1 cellular context compared by ENCODE assay signal in genomic region chr19:50535672-50536071, GRCh38.
TF ChIP-seq lines count a peak whose summit lies in the region.

No MANE protein-coding gene starts in this region.

TF ChIP-seq in H1, 55 proteins besides CTCF, POLR2A, EP300 and RAD21:
- no peak for TF ChIP-seq SP4 (IDR thresholded peaks at IDR 0.05; ENCODE audit: low read length)
- TF ChIP-seq MAX (IDR thresholded peaks at IDR 0.05) = no peak
- no peak for TF ChIP-seq TCF12 (IDR thresholded peaks at IDR 0.05; ENCODE audit: low read depth, low read length)
- TF ChIP-seq HDAC6 (IDR thresholded peaks at IDR 0.05; ENCODE audit: low read depth, low read length) = no peak
- TF ChIP-seq TAF7 (optimal IDR thresholded peaks at IDR 0.05; ENCODE audit: borderline replicate concordance, low read depth, low read length) = no peak
- TF ChIP-seq FOSL1 (IDR thresholded peaks at IDR 0.05; ENCODE audit: insufficient read depth, low read depth, low read length) = no peak
- no peak for TF ChIP-seq RBBP5 (IDR thresholded peaks at IDR 0.05; ENCODE audit: borderline replicate concordance, low read depth, low read length)
- no peak for TF ChIP-seq JUN (IDR thresholded peaks at IDR 0.05; ENCODE audit: low read depth, low read length)
- TF ChIP-seq EZH2 (IDR thresholded peaks at IDR 0.05; ENCODE audit: low read depth, low read length, severe bottlenecking) = no peak
- no peak for TF ChIP-seq TBP (IDR thresholded peaks at IDR 0.05; ENCODE audit: low read depth, low read length)
- no peak for TF ChIP-seq SRF (IDR thresholded peaks at IDR 0.05; ENCODE audit: low read depth, low read length)
